Comparison of ENCODE assay signal across 19 cellular contexts in the genomic region with DNA sequence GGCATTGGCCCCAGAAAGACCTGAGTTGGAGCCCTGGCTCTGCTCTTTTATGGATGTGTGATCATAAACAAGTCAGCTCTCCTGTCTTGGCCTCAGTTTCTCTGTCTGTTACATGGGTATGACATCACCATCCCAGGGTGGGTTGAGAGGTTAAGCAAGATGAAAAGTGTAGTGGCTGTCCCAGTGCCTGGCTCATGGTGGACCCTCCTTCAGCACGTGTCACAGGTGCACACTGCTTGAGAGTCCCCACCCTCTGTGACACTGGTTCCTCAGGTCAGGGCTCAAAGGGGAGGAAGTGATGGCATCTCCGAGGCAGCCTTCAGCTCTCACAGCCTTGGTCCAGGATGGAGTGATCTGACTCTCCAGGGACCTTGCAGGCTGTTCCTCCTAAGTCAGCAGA.
"Had no signal": no experiment of that assay in that cellular context is flagged by ENCODE, and none has a peak within 500 bp of the region (broad histone marks: within the 10 kb centered on the region; RNA-seq: fewer than 3 reads in every experiment).

No MANE protein-coding gene starts in this region.

- H3K9ac ChIP-seq: SK-N-SH had no signal

- DNase-seq: IMR-90, Karpas-422, KG1, MG63, NCI-H1092, NCI-H1105 treated with DMSO at 0.1 percent for 48 hours, NCI-H1417 treated with DMSO at 0.1 percent for 48 hours, NCI-H146, NCI-H1694 treated with DMSO at 0.1 percent for 48 hours, NCI-H1930, NCI-H2081, NCI-H2107, NCI-H2227 treated with DMSO at 0.1 percent for 48 hours, NCI-H524, NCI-H526 treated with DMSO at 0.1 percent for 48 hours, NCI-H774, SHP77, SK-N-SH had no signal

- H3K27ac ChIP-seq: RWPE1 had no signal

- H3K4me2 ChIP-seq: SK-N-SH had no signal

- H3K4me3 ChIP-seq: MG63 had no signal

- H3K36me3 ChIP-seq: MG63 had no signal

- H3K9me3 ChIP-seq: MG63, SK-N-SH had no signal
